Comparison of ENCODE assay signal across 2 cellular contexts in the genomic region with DNA sequence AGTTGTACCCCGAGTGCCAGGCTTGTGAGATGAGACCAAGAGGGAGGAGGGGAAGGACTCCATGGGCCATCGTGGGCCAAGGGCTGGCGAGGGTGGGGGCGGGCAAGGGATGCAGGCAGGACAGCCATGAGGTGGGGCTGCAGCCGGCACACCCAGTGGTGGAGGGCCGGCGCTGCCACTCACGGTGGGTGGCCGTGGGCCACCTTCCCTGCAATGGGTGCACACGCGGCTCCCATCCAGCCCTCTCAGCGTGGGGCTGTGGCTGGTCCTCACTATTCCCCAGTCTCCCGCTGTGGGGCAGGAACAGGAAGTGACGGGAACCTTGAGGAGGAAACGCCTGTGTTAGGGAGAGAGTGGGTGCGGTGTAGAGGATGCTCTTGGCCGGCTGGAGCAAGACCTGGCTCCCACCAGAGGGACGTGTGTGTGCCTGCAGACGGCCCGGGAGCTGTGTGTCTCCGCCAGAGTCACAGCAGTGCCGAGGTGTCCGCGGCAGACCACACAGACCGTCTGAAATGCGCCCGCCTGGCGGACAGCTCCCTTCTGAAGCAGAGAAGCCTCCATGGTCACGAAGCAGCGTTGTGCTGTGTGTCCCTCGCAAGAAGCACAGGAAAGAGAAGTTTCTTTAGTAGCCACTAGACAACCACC.
A peak's percentile ranks its signal among the peaks of the same experiment; 100 is the strongest.
TF ChIP-seq lines count a peak whose summit lies in the region.

No MANE protein-coding gene starts in this region.

TF ChIP-seq in HEK293, 187 proteins besides CTCF, POLR2A, EP300 and RAD21:
- TF ChIP-seq ZBTB17 (tag by site-specific recombination; IDR thresholded peaks at IDR 0.05): no peak
- TF ChIP-seq, protein P1, sequence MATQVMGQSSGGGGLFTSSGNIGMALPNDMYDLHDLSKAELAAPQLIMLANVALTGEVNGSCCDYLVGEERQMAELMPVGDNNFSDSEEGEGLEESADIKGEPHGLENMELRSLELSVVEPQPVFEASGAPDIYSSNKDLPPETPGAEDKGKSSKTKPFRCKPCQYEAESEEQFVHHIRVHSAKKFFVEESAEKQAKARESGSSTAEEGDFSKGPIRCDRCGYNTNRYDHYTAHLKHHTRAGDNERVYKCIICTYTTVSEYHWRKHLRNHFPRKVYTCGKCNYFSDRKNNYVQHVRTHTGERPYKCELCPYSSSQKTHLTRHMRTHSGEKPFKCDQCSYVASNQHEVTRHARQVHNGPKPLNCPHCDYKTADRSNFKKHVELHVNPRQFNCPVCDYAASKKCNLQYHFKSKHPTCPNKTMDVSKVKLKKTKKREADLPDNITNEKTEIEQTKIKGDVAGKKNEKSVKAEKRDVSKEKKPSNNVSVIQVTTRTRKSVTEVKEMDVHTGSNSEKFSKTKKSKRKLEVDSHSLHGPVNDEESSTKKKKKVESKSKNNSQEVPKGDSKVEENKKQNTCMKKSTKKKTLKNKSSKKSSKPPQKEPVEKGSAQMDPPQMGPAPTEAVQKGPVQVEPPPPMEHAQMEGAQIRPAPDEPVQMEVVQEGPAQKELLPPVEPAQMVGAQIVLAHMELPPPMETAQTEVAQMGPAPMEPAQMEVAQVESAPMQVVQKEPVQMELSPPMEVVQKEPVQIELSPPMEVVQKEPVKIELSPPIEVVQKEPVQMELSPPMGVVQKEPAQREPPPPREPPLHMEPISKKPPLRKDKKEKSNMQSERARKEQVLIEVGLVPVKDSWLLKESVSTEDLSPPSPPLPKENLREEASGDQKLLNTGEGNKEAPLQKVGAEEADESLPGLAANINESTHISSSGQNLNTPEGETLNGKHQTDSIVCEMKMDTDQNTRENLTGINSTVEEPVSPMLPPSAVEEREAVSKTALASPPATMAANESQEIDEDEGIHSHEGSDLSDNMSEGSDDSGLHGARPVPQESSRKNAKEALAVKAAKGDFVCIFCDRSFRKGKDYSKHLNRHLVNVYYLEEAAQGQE (tag by site-specific recombination; IDR thresholded peaks at IDR 0.05): 0 out of 2 replicates have a peak, but pooled peaks have one; percentile 24

TF ChIP-seq in K562, 482 proteins besides CTCF, POLR2A, EP300 and RAD21:
- TF ChIP-seq RAD51 (IDR thresholded peaks at IDR 0.05; ENCODE audit: borderline replicate concordance, low read depth): no peak
- no peak for TF ChIP-seq NCOA6 (IDR thresholded peaks at IDR 0.05)
- TF ChIP-seq IRF2 (CRISPR knock-in tag; IDR thresholded peaks at IDR 0.05): 0 out of 2 replicates have a peak, but pooled peaks have one; percentile 68
- TF ChIP-seq, protein P2, sequence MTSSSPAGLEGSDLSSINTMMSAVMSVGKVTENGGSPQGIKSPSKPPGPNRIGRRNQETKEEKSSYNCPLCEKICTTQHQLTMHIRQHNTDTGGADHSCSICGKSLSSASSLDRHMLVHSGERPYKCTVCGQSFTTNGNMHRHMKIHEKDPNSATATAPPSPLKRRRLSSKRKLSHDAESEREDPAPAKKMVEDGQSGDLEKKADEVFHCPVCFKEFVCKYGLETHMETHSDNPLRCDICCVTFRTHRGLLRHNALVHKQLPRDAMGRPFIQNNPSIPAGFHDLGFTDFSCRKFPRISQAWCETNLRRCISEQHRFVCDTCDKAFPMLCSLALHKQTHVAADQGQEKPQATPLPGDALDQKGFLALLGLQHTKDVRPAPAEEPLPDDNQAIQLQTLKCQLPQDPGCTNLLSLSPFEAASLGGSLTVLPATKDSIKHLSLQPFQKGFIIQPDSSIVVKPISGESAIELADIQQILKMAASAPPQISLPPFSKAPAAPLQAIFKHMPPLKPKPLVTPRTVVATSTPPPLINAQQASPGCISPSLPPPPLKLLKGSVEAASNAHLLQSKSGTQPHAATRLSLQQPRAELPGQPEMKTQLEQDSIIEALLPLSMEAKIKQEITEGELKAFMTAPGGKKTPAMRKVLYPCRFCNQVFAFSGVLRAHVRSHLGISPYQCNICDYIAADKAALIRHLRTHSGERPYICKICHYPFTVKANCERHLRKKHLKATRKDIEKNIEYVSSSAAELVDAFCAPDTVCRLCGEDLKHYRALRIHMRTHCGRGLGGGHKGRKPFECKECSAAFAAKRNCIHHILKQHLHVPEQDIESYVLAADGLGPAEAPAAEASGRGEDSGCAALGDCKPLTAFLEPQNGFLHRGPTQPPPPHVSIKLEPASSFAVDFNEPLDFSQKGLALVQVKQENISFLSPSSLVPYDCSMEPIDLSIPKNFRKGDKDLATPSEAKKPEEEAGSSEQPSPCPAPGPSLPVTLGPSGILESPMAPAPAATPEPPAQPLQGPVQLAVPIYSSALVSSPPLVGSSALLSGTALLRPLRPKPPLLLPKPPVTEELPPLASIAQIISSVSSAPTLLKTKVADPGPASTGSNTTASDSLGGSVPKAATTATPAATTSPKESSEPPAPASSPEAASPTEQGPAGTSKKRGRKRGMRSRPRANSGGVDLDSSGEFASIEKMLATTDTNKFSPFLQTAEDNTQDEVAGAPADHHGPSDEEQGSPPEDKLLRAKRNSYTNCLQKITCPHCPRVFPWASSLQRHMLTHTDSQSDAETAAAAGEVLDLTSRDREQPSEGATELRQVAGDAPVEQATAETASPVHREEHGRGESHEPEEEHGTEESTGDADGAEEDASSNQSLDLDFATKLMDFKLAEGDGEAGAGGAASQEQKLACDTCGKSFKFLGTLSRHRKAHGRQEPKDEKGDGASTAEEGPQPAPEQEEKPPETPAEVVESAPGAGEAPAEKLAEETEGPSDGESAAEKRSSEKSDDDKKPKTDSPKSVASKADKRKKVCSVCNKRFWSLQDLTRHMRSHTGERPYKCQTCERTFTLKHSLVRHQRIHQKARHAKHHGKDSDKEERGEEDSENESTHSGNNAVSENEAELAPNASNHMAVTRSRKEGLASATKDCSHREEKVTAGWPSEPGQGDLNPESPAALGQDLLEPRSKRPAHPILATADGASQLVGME (CRISPR knock-in tag; IDR thresholded peaks at IDR 0.05): no peak
- TF ChIP-seq, protein P3, sequence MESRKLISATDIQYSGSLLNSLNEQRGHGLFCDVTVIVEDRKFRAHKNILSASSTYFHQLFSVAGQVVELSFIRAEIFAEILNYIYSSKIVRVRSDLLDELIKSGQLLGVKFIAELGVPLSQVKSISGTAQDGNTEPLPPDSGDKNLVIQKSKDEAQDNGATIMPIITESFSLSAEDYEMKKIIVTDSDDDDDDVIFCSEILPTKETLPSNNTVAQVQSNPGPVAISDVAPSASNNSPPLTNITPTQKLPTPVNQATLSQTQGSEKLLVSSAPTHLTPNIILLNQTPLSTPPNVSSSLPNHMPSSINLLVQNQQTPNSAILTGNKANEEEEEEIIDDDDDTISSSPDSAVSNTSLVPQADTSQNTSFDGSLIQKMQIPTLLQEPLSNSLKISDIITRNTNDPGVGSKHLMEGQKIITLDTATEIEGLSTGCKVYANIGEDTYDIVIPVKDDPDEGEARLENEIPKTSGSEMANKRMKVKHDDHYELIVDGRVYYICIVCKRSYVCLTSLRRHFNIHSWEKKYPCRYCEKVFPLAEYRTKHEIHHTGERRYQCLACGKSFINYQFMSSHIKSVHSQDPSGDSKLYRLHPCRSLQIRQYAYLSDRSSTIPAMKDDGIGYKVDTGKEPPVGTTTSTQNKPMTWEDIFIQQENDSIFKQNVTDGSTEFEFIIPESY (CRISPR knock-in tag; IDR thresholded peaks at IDR 0.05): peak; percentile 91
- no peak for TF ChIP-seq SREBF2 (CRISPR knock-in tag; IDR thresholded peaks at IDR 0.05)
- peak; percentile 40; the same call in 1 of the 2 replicates for TF ChIP-seq POLR2G (IDR thresholded peaks at IDR 0.05; ENCODE audit: low read depth, low read length)
- no peak for TF ChIP-seq CBX1 (IDR thresholded peaks at IDR 0.05; ENCODE audit: low read depth)
